8 cellular contexts compared by ENCODE assay signal in the genomic region with DNA sequence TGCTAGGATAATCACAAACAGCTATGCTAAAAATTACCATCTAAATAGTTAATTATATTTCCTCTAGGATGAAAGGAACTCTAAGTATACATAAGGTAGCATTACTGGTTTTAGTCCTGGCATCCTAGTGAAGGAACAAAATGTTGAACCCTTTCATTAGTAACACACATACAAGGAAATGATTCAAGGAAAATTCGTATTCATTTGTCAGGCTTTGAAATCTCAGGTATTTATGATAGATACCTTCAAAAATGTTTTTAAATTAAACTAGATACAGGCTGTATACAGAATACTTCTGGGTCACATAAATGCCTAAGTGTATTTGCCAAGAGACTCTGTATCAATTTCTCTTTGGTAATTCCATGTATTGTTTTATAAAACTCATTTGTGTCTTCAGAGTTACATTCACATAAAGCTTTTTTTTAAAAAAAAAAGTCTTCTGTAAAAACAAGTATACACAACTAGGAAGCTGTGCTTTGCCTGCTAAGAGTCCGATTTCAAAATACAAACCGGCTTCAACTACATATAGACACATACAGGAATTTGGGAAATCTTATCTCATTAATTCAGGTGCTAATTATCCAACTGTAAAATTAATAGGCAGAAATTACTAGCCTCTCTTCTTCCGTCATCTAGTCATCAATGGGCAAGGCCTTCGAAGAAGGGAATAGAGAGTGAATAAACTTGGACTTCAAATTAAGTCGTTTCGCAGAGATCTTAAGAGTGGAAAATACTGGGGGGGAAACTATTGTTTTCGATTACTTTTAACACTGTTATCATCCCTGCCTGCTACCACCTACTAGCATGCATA. TPM values are rescaled to one million over a fixed set of nuclear protein-coding genes. Genes with fewer than 3 reads are reported as not detected.
DNase-seq lines count a peak whose midpoint lies in the region; ATAC-seq and TF ChIP-seq lines count a peak whose summit lies in the region.

No MANE protein-coding gene starts in this region.

- peaks cover 13% of the 10 kb centered on the region for H3F3A ChIP-seq in neural progenitor cell (ENCODE audit: low read depth)

- H3K36me3 ChIP-seq in CD4-positive, CD25-positive, alpha-beta regulatory T cell (ENCODE audit: control insufficient read depth, insufficient read depth, low read length) = no peaks in the 10 kb centered on the region
- H3K36me3 ChIP-seq in Karpas-422 (ENCODE audit: insufficient read depth, low read length) (no peaks in the 10 kb centered on the region), neural progenitor cell (no peaks in the 10 kb centered on the region)

- peaks cover 3% of the 10 kb centered on the region for H3K36me3 Mint-ChIP-seq in CD4-positive, CD25-positive, alpha-beta regulatory T cell
- peaks cover 3% of the 10 kb centered on the region for H3K36me3 Mint-ChIP-seq in neural progenitor cell

- H3K4me2 ChIP-seq in Karpas-422 (ENCODE audit: low read depth, low read length, poor library complexity, severe bottlenecking) (peak overlapping the region; percentile 84), neural progenitor cell (peak overlapping the region; percentile 94)

- H2AFZ ChIP-seq in Karpas-422 (ENCODE audit: low read length) (0 out of 2 replicates have a peak overlapping the region, but pooled peaks have one; percentile 74), neural progenitor cell (replicated peaks) (no peak overlapping the region)

- H3K4me3 Mint-ChIP-seq in CD4-positive, CD25-positive, alpha-beta regulatory T cell = peak overlapping the region; percentile 91 to 99 (median 96)
- peak overlapping the region; percentile 89 for H3K4me3 Mint-ChIP-seq in neural progenitor cell

- H3K9me2 ChIP-seq in Karpas-422 (replicated peaks; ENCODE audit: insufficient read depth, low read length) = no peaks in the 10 kb centered on the region

- peaks cover 38% of the 10 kb centered on the region for H3K4me1 ChIP-seq in CD4-positive, CD25-positive, alpha-beta regulatory T cell (ENCODE audit: control insufficient read depth, insufficient read depth, low read length, poor library complexity, severe bottlenecking)
- H3K4me1 ChIP-seq in Karpas-422 (ENCODE audit: low read length) (peaks cover 28% of the 10 kb centered on the region), neural progenitor cell (peaks cover 16% of the 10 kb centered on the region)

- H3K4me3 ChIP-seq in CD4-positive, CD25-positive, alpha-beta regulatory T cell (ENCODE audit: low read depth, low read length) = peak overlapping the region; percentile 89
- H3K4me3 ChIP-seq in Karpas-422 (ENCODE audit: low read length) = peak overlapping the region; percentile 94
- H3K4me3 ChIP-seq in neural progenitor cell = peak overlapping the region; percentile 90

- H3K9ac ChIP-seq in Karpas-422 (ENCODE audit: low read length) = peak overlapping the region; percentile 87
- H3K9ac ChIP-seq in neural progenitor cell = peak overlapping the region; percentile 70

- H3K79me2 ChIP-seq in Karpas-422 (ENCODE audit: low read length) = peaks cover 48% of the 10 kb centered on the region
- H3K79me2 ChIP-seq in neural progenitor cell (ENCODE audit: low read depth) = peaks cover 59% of the 10 kb centered on the region

- ATAC-seq in CD4-positive, CD25-positive, alpha-beta regulatory T cell (ENCODE audit: low read depth in 2 of 2) = no peak
- ATAC-seq in HG03280 (IDR thresholded peaks at IDR 0.05; ENCODE audit: unreplicated experiment) = no peak

- H4K20me1 ChIP-seq in Karpas-422 (ENCODE audit: insufficient read depth, low read depth, low read length) = peaks cover 6% of the 10 kb centered on the region; the same call in 1 of the 2 replicates
- peaks cover 17% of the 10 kb centered on the region for H4K20me1 ChIP-seq in neural progenitor cell (ENCODE audit: low read depth)

- no peak for TF ChIP-seq CTCF in neural progenitor cell (IDR thresholded peaks at IDR 0.05)

- peak overlapping the region in 2 of 3 donors; percentile 95 to 97 for H3K27ac Mint-ChIP-seq in CD4-positive, CD25-positive, alpha-beta regulatory T cell
- peak overlapping the region; percentile 96 for H3K27ac Mint-ChIP-seq in neural progenitor cell

- peaks cover 0 to 2% (median 0%) of the 10 kb centered on the region in 7 donors for H3K9me3 Mint-ChIP-seq in CD4-positive, CD25-positive, alpha-beta regulatory T cell
- H3K9me3 Mint-ChIP-seq in neural progenitor cell = no peaks in the 10 kb centered on the region

- no peak for DNase-seq in CD4-positive, CD25-positive, alpha-beta regulatory T cell
- no peak for DNase-seq in Karpas-422
- peak; percentile 12 for DNase-seq in dermis blood vessel endothelial cell
- DNase-seq in neural progenitor cell (ENCODE audit: low spot score) = no peak
- no peak for DNase-seq in HPDE6-E6E7 (ENCODE audit: extremely low spot score)
- no peak for DNase-seq in SKM-1 treated with dmso at 0.1 percent for 144 hours (lab: John Stamatoyannopoulos, UW; ENCODE audit: unreplicated experiment)
- DNase-seq in activated effector memory CD4-positive, alpha-beta T cell treated with anti-CD3 and anti-CD28 coated beads, Interleukin-2, amount 50 U/mL, for 16 hours = no peak

- no peaks in the 10 kb centered on the region for H3K9me3 ChIP-seq in CD4-positive, CD25-positive, alpha-beta regulatory T cell (ENCODE audit: control insufficient read depth in 2 of 2, low read length in 2 of 2)
- H3K9me3 ChIP-seq in Karpas-422 (ENCODE audit: low read length) (no peaks in the 10 kb centered on the region), neural progenitor cell (ENCODE audit: low read depth) (no peaks in the 10 kb centered on the region)

- no peak overlapping the region for H3K27ac ChIP-seq in CD4-positive, CD25-positive, alpha-beta regulatory T cell (ENCODE audit: insufficient read depth, low read length, poor library complexity, severe bottlenecking)
- H3K27ac ChIP-seq in Karpas-422 (ENCODE audit: low read length) (0 out of 2 replicates have a peak overlapping the region, but pooled peaks have one; percentile 42), neural progenitor cell (no peak overlapping the region)

- H3K27me3 ChIP-seq in CD4-positive, CD25-positive, alpha-beta regulatory T cell (ENCODE audit: control insufficient read depth, insufficient read depth, low read length) = no peaks in the 10 kb centered on the region
- H3K27me3 ChIP-seq in Karpas-422 (ENCODE audit: low read length) = no peaks in the 10 kb centered on the region
- H3K27me3 ChIP-seq in neural progenitor cell = no peaks in the 10 kb centered on the region

- H3K27me3 Mint-ChIP-seq in CD4-positive, CD25-positive, alpha-beta regulatory T cell = peaks cover 12% of the 10 kb centered on the region
- H3K27me3 Mint-ChIP-seq in neural progenitor cell (ENCODE audit: insufficient read depth, low read depth) = peaks cover 2% of the 10 kb centered on the region

- peaks cover 26 to 49% (median 38%) of the 10 kb centered on the region in 4 donors for H3K4me1 Mint-ChIP-seq in CD4-positive, CD25-positive, alpha-beta regulatory T cell
- H3K4me1 Mint-ChIP-seq in neural progenitor cell = peaks cover 8% of the 10 kb centered on the region

RNA-seq across cellular contexts. Expression of gene SECISBP2L, which starts 1.3 kb away (rescaled TPM):
- total RNA-seq in CD4-positive, CD25-positive, alpha-beta regulatory T cell = 59.5 TPM
- 10 to 100 TPM; 14.8 to 22.4 (median 18.5) TPM for polyA plus RNA-seq in CD4-positive, CD25-positive, alpha-beta regulatory T cell
- 16.3 and 28.7 TPM in 2 replicates for total RNA-seq in Karpas-422 (2014; rRNA removed; shearing (Covaris generic); ENCODE audit: low replicate concordance)
- total RNA-seq in dermis blood vessel endothelial cell (32.7 and 36.1 TPM in 2 replicates), neural progenitor cell (ENCODE audit: low replicate concordance) (30.3 and 44.0 TPM in 2 replicates)
